In the genomic region with DNA sequence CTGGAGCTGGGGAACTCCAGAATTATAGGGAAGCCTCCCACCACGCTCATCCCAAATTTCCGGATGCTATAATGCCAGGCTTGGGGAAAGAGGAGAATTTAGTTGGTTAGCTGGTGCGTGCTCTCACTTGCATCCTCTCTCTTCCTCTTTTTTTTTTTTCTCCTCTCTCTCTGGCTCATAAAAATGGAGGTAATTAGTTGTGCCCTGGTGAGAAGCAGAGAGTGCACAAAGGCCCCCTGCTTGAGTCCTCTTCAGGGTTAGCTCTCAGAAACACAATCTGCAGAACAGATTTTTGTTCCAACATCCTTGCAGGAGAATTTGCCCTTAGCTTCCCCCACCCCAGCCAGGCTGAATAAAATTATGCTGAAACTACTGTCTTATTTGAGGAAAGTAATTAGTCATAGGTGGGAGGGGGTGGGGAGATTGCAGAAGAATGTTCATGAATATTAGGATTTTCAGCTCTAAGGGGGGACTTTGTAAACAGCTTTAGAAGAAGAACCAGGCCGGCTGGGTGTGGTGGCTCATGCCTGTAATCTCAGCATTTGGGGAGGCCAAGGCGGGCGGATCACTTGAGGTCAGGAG, we compare ENCODE assay signal across 12 cellular contexts. TPM values are rescaled to one million over a fixed set of nuclear protein-coding genes. Genes with fewer than 3 reads are reported as not detected.
DNase-seq lines count a peak whose midpoint lies in the region; ATAC-seq and TF ChIP-seq lines count a peak whose summit lies in the region.
"Had no signal": no experiment of that assay in that cellular context is flagged by ENCODE, and none has a peak within 500 bp of the region (broad histone marks: within the 10 kb centered on the region; RNA-seq: fewer than 3 reads in every experiment).

No MANE protein-coding gene starts in this region.

- H3K4me3 ChIP-seq in AG04450 (ENCODE audit: low read depth, low read length) (no peak overlapping the region), SK-N-MC (peak overlapping the region; percentile 38), iPS-18a (ENCODE audit: low read length) (peak overlapping the region; percentile 5), spleen (no peak overlapping the region)

- CTCF ChIA-PET in AG04450 (lab: Charles Lee): interaction anchor here (0.7 to 3.1 kb wide), 5 partner anchors 10 to 58 kb away, joined by 5 to 26 read pairs (median 10); partner anchors contain the start of gene AP1S1

- H3K27ac ChIP-seq in AG04450 (ENCODE audit: low read depth, low read length): peak overlapping the region; percentile 34
- H3K27ac ChIP-seq in SK-N-MC: peak overlapping the region; percentile 46; the same call in 1 of the 2 replicates
- H3K27ac ChIP-seq in iPS-18a (ENCODE audit: low read length): no peak overlapping the region
- H3K27ac ChIP-seq in spleen: no peak overlapping the region
- H3K27ac ChIP-seq: C4-2B had no signal

- peaks cover 99% of the 10 kb centered on the region for H3K27me3 Mint-ChIP-seq in HFFc6 (ENCODE audit: insufficient read depth)
- peaks cover 71% of the 10 kb centered on the region for H3K27me3 Mint-ChIP-seq in T-helper 17 cell

- H3K27me3 ChIP-seq in AG04450 (ENCODE audit: control insufficient read depth, insufficient read depth, low read length) (no peaks in the 10 kb centered on the region), iPS-18a (ENCODE audit: control insufficient read depth, insufficient read depth, low read length) (no peaks in the 10 kb centered on the region), spleen (replicated peaks in 1 of 7) (peaks cover 0 to 58% (median 0%) of the 10 kb centered on the region in 7 donors)

- WGBS in spleen, 5 donors: 66 to 80% (median 73%) methylated on average over 6 of the region's 6 CpGs

- intact Hi-C loops in spleen (cut with DNase I; ENCODE audit: low total_unique reads): no loop called here

- POLR2A ChIA-PET in AG04450 (lab: Yijun Ruan, JAX): interaction anchor here (0.5 to 2.9 kb wide), 8 partner anchors 12 to 49 kb away, joined by 3 to 12 read pairs (median 4); partner anchors contain the start of gene TRIM56

- H3K4me3 Mint-ChIP-seq in HFFc6 (peak overlapping the region; percentile 98), T-helper 17 cell (no peak overlapping the region)

- H3K36me3 ChIP-seq in SK-N-MC (ENCODE audit: insufficient read depth, low read length) (no peaks in the 10 kb centered on the region), iPS-18a (ENCODE audit: control insufficient read depth, low read depth, low read length) (no peaks in the 10 kb centered on the region), spleen (peaks cover 0 to 33% (median 0%) of the 10 kb centered on the region in 6 donors)

- H3K27ac Mint-ChIP-seq in HFFc6 (peak overlapping the region; percentile 98), T-helper 17 cell (no peak overlapping the region)

- H3K4me1 Mint-ChIP-seq in HFFc6 (ENCODE audit: low read depth) (peaks cover 97% of the 10 kb centered on the region), T-helper 17 cell (peaks cover 11% of the 10 kb centered on the region)

- TF ChIP-seq CTCF in AG04450 (IDR thresholded peaks at IDR 0.05; ENCODE audit: low read depth, low read length) (no peak), HFFc6 (IDR thresholded peaks at IDR 0.05) (no peak), spleen (IDR thresholded peaks at IDR 0.05 in 8 of 11, conservative IDR thresholded peaks at IDR 0.05 in 3 of 11) (no peak)

- no peak for DNase-seq in AG04450 (ENCODE audit: low read depth, low spot score)
- DNase-seq in HFFc6: peak; percentile 29
- peak; percentile 35 for DNase-seq in SK-N-MC (ENCODE audit: low read depth, low spot score)
- DNase-seq in spleen: no peak
- no peak for DNase-seq in T-helper 17 cell
- DNase-seq: effector memory CD4-positive, alpha-beta T cell had no signal

- peaks cover 3% of the 10 kb centered on the region; the same call in 1 of the 2 replicates for H3K9me3 ChIP-seq in AG04450 (ENCODE audit: control insufficient read depth, insufficient read depth, low read length)
- H3K9me3 ChIP-seq in SK-N-MC (ENCODE audit: low read depth, low read length): no peaks in the 10 kb centered on the region
- H3K9me3 ChIP-seq in iPS-18a (ENCODE audit: control insufficient read depth, low read depth, low read length): no peaks in the 10 kb centered on the region
- H3K9me3 ChIP-seq in spleen: no peaks in the 10 kb centered on the region
- no peaks in the 10 kb centered on the region for H3K9me3 ChIP-seq in T-helper 17 cell (ENCODE audit: control insufficient read depth, low read length, poor library complexity, severe bottlenecking)

- ATAC-seq in HG02798 (IDR thresholded peaks at IDR 0.05; ENCODE audit: poor library complexity, unreplicated experiment) (no peak), GM21528 (IDR thresholded peaks at IDR 0.05; ENCODE audit: low FRiP score, unreplicated experiment) (no peak), T-helper 17 cell (no peak)
- ATAC-seq: activated CD4-positive, CD25-positive, alpha-beta regulatory T cell treated with anti-CD3 and anti-CD28 coated beads, Interleukin-2, amount 50 U/mL, for 24 hours had no signal

- H3K9ac ChIP-seq in SK-N-MC (ENCODE audit: insufficient read length): no peak overlapping the region
- H3K9ac ChIP-seq in iPS-18a (ENCODE audit: low read length): no peak overlapping the region

- no peak for TF ChIP-seq POLR2A in spleen (IDR thresholded peaks at IDR 0.05)

- H3K4me1 ChIP-seq in iPS-18a (ENCODE audit: control insufficient read depth, low read depth, low read length) (peaks cover 11% of the 10 kb centered on the region), spleen (peaks cover 9 to 27% (median 16%) of the 10 kb centered on the region in 6 donors)

- H3K9me3 Mint-ChIP-seq in HFFc6: peaks cover 97% of the 10 kb centered on the region

- H3K36me3 Mint-ChIP-seq in HFFc6 (ENCODE audit: low read depth) (peaks cover 81% of the 10 kb centered on the region), T-helper 17 cell (ENCODE audit: low read depth) (peaks cover 3% of the 10 kb centered on the region)

RNA-seq across cellular contexts. Expression of gene SERPINE1, which starts 7.6 kb away (rescaled TPM):
- polyA plus RNA-seq in AG04450 (2011; rRNA removed) (356 and 417 TPM in 2 replicates), spleen (1 to 10 TPM; 2.2 to 4.6 (median 2.6) TPM)
- 363 and 484 TPM in 2 replicates for polyA minus RNA-seq in AG04450 (2011; rRNA and poly(A)+ RNA removed)
- 1,000 to 10,000 TPM in 4 of 6 experiments, 100 to 1,000 TPM in 2; 906 to 2,092 (median 1,052) TPM for total RNA-seq in HFFc6 (2021; fragmentation: NEBNext Ultra II Directional; extraction: Animal tissue kit (Norgen Biotek cat#: 25700))
- total RNA-seq in spleen (10 to 100 TPM in 3 of 7 donors, 1 to 10 TPM in 4; 2.3 to 46.4 (median 8.0) TPM), T-helper 17 cell (1 to 10 TPM in 1 of 2 donors, under 1 TPM in 1; 0.32 to 2.5 TPM)

RNA-seq across cellular contexts. Expression of gene AP1S1, which starts 19.8 kb away (rescaled TPM):
- polyA plus RNA-seq in AG04450 (2011; rRNA removed): 197 and 227 TPM in 2 replicates
- 93.2 and 93.4 TPM in 2 replicates for polyA minus RNA-seq in AG04450 (2011; rRNA and poly(A)+ RNA removed)
- 100 to 1,000 TPM; 154 to 176 (median 166) TPM for total RNA-seq in HFFc6 (2021; fragmentation: NEBNext Ultra II Directional; extraction: Animal tissue kit (Norgen Biotek cat#: 25700))
- total RNA-seq in spleen: 10 to 100 TPM; 20.8 to 49.5 (median 30.4) TPM
- 10 to 100 TPM; 15.4 to 45.0 (median 31.8) TPM for polyA plus RNA-seq in spleen
- total RNA-seq in T-helper 17 cell: 10 to 100 TPM in 1 of 2 donors, 1 to 10 TPM in 1; 9.7 to 11.7 TPM

RNA-seq across cellular contexts. Expression of gene VGF, which starts 30.9 kb away (rescaled TPM):
- 0.16 and 0.38 TPM in 2 replicates for polyA plus RNA-seq in AG04450 (2011; rRNA removed)
- polyA minus RNA-seq in AG04450 (2011; rRNA and poly(A)+ RNA removed): 0.13 and 0.28 TPM in 2 replicates
- under 1 TPM; 0.19 to 0.78 (median 0.35) TPM for total RNA-seq in HFFc6 (2021; fragmentation: NEBNext Ultra II Directional; extraction: Animal tissue kit (Norgen Biotek cat#: 25700))
- total RNA-seq in spleen: under 1 TPM in 2 of 7 donors, not detected in 5; 0.19 to 0.21 TPM
- under 1 TPM in 2 of 3 donors, not detected in 1; 0.06 to 0.09 TPM for polyA plus RNA-seq in spleen
- not detected for total RNA-seq in T-helper 17 cell

RNA-seq across cellular contexts. Expression of gene NAT16, which starts 45.6 kb away (rescaled TPM):
- polyA plus RNA-seq in AG04450 (2011; rRNA removed) (0.02 and 0.05 TPM in 2 replicates), spleen (not detected)
- polyA minus RNA-seq in AG04450 (2011; rRNA and poly(A)+ RNA removed): not detected in 2 replicates
- total RNA-seq in HFFc6 (2021; fragmentation: NEBNext Ultra II Directional; extraction: Animal tissue kit (Norgen Biotek cat#: 25700)): not detected
- total RNA-seq in spleen (not detected), T-helper 17 cell (not detected)
- total RNA-seq: RPMI7951 had no signal

RNA-seq across cellular contexts. Expression of gene TRIM56, which starts 49.2 kb away (rescaled TPM):
- polyA plus RNA-seq in AG04450 (2011; rRNA removed): 4.0 and 5.3 TPM in 2 replicates
- 9.3 and 12.8 TPM in 2 replicates for polyA minus RNA-seq in AG04450 (2011; rRNA and poly(A)+ RNA removed)
- 10 to 100 TPM; 17.8 to 20.6 (median 19.4) TPM for total RNA-seq in HFFc6 (2021; fragmentation: NEBNext Ultra II Directional; extraction: Animal tissue kit (Norgen Biotek cat#: 25700))
- total RNA-seq in spleen: 10 to 100 TPM; 34.9 to 82.2 (median 52.2) TPM
- 10 to 100 TPM in 1 of 3 donors, 1 to 10 TPM in 2; 5.0 to 16.0 (median 6.3) TPM for polyA plus RNA-seq in spleen
- 10 to 100 TPM; 38.4 to 46.6 TPM for total RNA-seq in T-helper 17 cell

Comparison
In these comparisons a context has a peak if more than half of its experiments do, and no peak if none do; other contexts are left out.
1. DNase-seq: peak in HFFc6 (single experiment) and SK-N-MC (single experiment); none in AG04450 (single experiment), spleen (single experiment) and T-helper 17 cell (0 of 3).
2. H3K27ac ChIP-seq: peak in AG04450 (single experiment) and SK-N-MC (single experiment); none in iPS-18a (single experiment) and spleen (0 of 8).
3. H3K4me3 ChIP-seq: peak in SK-N-MC (single experiment) and iPS-18a (single experiment); none in AG04450 (single experiment) and spleen (0 of 8).
4. RNA of gene SERPINE1, which starts 7.6 kb away (total RNA-seq): 906 to 2,092 TPM in HFFc6; 2.3 to 46.4 TPM in spleen and 0.32 to 2.5 TPM in T-helper 17 cell; every median in the first group is over 10 times any median in the second.